In the genomic region with DNA sequence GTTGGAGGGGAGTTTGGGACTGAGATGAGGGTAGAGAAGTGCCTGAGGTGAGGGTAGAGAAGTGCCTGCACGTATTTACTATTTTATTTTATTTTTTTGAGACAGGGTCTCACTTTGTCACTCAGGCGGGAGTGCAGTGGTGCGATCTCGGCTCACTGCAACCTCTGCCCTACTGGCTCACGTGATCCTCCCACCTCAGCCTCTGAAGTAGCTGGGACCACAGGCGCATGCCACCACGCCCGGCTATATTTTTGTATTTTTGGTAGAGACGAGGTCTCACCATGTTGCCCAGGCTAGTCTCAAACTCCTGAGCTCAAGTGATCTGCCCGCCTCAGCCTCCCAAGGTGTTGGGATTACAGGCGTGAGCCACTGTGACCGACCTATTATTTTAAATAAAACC, we compare ENCODE assay signal across 8 cellular contexts. TPM values are rescaled to one million over a fixed set of nuclear protein-coding genes. Genes with fewer than 3 reads are reported as not detected.
DNase-seq lines count a peak whose midpoint lies in the region; ATAC-seq and TF ChIP-seq lines count a peak whose summit lies in the region.
"Not testable (repeated sequence)": the region's sequence is repeated elsewhere in the genome, so short reads cannot be mapped to it uniquely, and the experiment has no call there.

No MANE protein-coding gene starts in this region.

- not testable (repeated sequence) for H3K36me3 Mint-ChIP-seq in CD4-positive, alpha-beta memory T cell; activated T-helper 1 cell treated with anti-CD3 and anti-CD28 coated beads, Interleukin-12 subunit alpha, Interleukin-12 subunit beta, Interleukin-2, Interleukin-4 antibody, amounts not matched to agents 30 ng/mL and 10 ng/mL and 1 ng/mL, durations not matched to agents 14 hours and 24 hours and 36 hours (ENCODE audit: low read depth); central memory CD8-positive, alpha-beta T cell (ENCODE audit: insufficient read depth)
- peaks cover 0 to 11% (median 0%) of the 10 kb centered on the region in 5 donors for H3K36me3 Mint-ChIP-seq in naive thymus-derived CD4-positive, alpha-beta T cell

- H2AFZ ChIP-seq in OCI-LY7 (ENCODE audit: low read length): not testable (repeated sequence)

- H3K27me3 Mint-ChIP-seq in CD4-positive, alpha-beta memory T cell; activated T-helper 1 cell treated with anti-CD3 and anti-CD28 coated beads, Interleukin-12 subunit alpha, Interleukin-12 subunit beta, Interleukin-2, Interleukin-4 antibody, amounts not matched to agents 30 ng/mL and 10 ng/mL and 1 ng/mL, durations not matched to agents 14 hours and 24 hours and 36 hours (ENCODE audit: insufficient read depth); central memory CD8-positive, alpha-beta T cell; naive thymus-derived CD4-positive, alpha-beta T cell: not testable (repeated sequence)

- not testable (repeated sequence) for H3K36me3 ChIP-seq in CD4-positive, alpha-beta memory T cell (ENCODE audit: insufficient read depth, low read length); OCI-LY7 (ENCODE audit: insufficient read depth, low read length); left ventricle myocardium inferior; naive thymus-derived CD4-positive, alpha-beta T cell (ENCODE audit: control insufficient read depth in 2 of 3, insufficient read depth in 3 of 3, low read length in 3 of 3); gastrocnemius medialis; tibial artery

- intact Hi-C loops in CD4-positive, alpha-beta memory T cell (cut with micrococcal nuclease); left ventricle myocardium inferior (cut with micrococcal nuclease); tibial artery (cut with DNase I; ENCODE audit: low total_unique reads): not testable (repeated sequence)
- intact Hi-C loops in OCI-LY7 (cut with micrococcal nuclease; ENCODE audit: unreplicated experiment): loop anchor here (5.0 kb wide), 1 partner anchor 103 kb away; no protein-coding TSS in a partner anchor
- intact Hi-C loops in activated T-helper 1 cell treated with anti-CD3 and anti-CD28 coated beads, Interleukin-12 subunit alpha, Interleukin-12 subunit beta, Interleukin-2, Interleukin-4 antibody, amounts not matched to agents 30 ng/mL and 10 ng/mL and 1 ng/mL, durations not matched to agents 14 hours and 24 hours and 36 hours (cut with micrococcal nuclease): loop anchor here (5.0 kb wide), 1 partner anchor 197 kb away; a partner anchor contains a TSS
- intact Hi-C loops in naive thymus-derived CD4-positive, alpha-beta T cell (cut with micrococcal nuclease): loop anchor here (5.0 kb wide), 3 partner anchors 197 to 273 kb away; a partner anchor contains a TSS
- intact Hi-C loops in gastrocnemius medialis (cut with DNase I; ENCODE audit: low total_unique reads): loop anchor here (5.0 kb wide), 1 partner anchor 103 kb away; no protein-coding TSS in a partner anchor

- BruUV-seq in OCI-LY7 (replicated peaks; lab: Mats Ljungman, UMichigan): not testable (repeated sequence)

- H3K4me1 ChIP-seq in CD4-positive, alpha-beta memory T cell (ENCODE audit: insufficient read depth, low read length): peaks cover 85% of the 10 kb centered on the region
- peaks cover 64% of the 10 kb centered on the region for H3K4me1 ChIP-seq in OCI-LY7 (ENCODE audit: insufficient read depth, low read length, poor library complexity, severe bottlenecking)
- H3K4me1 ChIP-seq in left ventricle myocardium inferior: peaks cover 92% of the 10 kb centered on the region
- peaks cover 33 to 72% of the 10 kb centered on the region in 2 donors for H3K4me1 ChIP-seq in naive thymus-derived CD4-positive, alpha-beta T cell (ENCODE audit: control insufficient read depth in 2 of 2, insufficient read depth in 2 of 2, low read length in 2 of 2)
- peaks cover 47 to 56% of the 10 kb centered on the region in 2 donors for H3K4me1 ChIP-seq in gastrocnemius medialis
- peaks cover 0 to 65% (median 44%) of the 10 kb centered on the region in 4 donors for H3K4me1 ChIP-seq in tibial artery

- not testable (repeated sequence) for H3K9me3 ChIP-seq in CD4-positive, alpha-beta memory T cell (ENCODE audit: control insufficient read depth in 1 of 2, low read length in 2 of 2); OCI-LY7 (ENCODE audit: low read length); left ventricle myocardium inferior (replicated peaks); naive thymus-derived CD4-positive, alpha-beta T cell (ENCODE audit: control insufficient read depth in 2 of 3, low read length in 3 of 3); gastrocnemius medialis; tibial artery

- DNase-seq in CD4-positive, alpha-beta memory T cell; OCI-LY7 (ENCODE audit: low spot score); activated T-helper 1 cell treated with anti-CD3 and anti-CD28 coated beads, Interleukin-12 subunit alpha, Interleukin-12 subunit beta, Interleukin-2, Interleukin-4 antibody, amounts not matched to agents 30 ng/mL and 10 ng/mL and 1 ng/mL, durations not matched to agents 14 hours and 24 hours and 36 hours (ENCODE audit: low spot score); central memory CD8-positive, alpha-beta T cell (ENCODE audit: low spot score in 2 of 2); left ventricle myocardium inferior; naive thymus-derived CD4-positive, alpha-beta T cell; gastrocnemius medialis; tibial artery: not testable (repeated sequence)

- not testable (repeated sequence) for TF ChIP-seq POLR2A in gastrocnemius medialis (IDR thresholded peaks at IDR 0.05)

- in situ Hi-C loops in gastrocnemius medialis (cut with MboI; ENCODE audit: low sequenced_read_pairs in 4 of 4): loop anchor here in 1 of 4 donors (25.0 kb wide), 1 partner anchor 273 kb away; a partner anchor contains a TSS

- not testable (repeated sequence) for H3K4me3 ChIP-seq in CD4-positive, alpha-beta memory T cell (ENCODE audit: low read length in 2 of 2); OCI-LY7 (ENCODE audit: low read depth, low read length, poor library complexity, severe bottlenecking); left ventricle myocardium inferior; naive thymus-derived CD4-positive, alpha-beta T cell (ENCODE audit: low read length); gastrocnemius medialis; tibial artery

- H3K4me2 ChIP-seq in OCI-LY7 (ENCODE audit: low read length): peak overlapping the region; percentile 48

- H3K27ac ChIP-seq in CD4-positive, alpha-beta memory T cell (ENCODE audit: low read depth, low read length); OCI-LY7 (ENCODE audit: low read depth, low read length, poor library complexity, severe bottlenecking): not testable (repeated sequence)
- H3K27ac ChIP-seq in left ventricle myocardium inferior (replicated peaks) (peak overlapping the region; percentile 94), gastrocnemius medialis (peak overlapping the region; percentile 63 to 78 (median 72)), tibial artery (peak overlapping the region; percentile 67 to 84)
- H3K27ac ChIP-seq in naive thymus-derived CD4-positive, alpha-beta T cell (ENCODE audit: low read depth, low read length): peak overlapping the region; percentile 49

- H3K9me3 Mint-ChIP-seq in CD4-positive, alpha-beta memory T cell; activated T-helper 1 cell treated with anti-CD3 and anti-CD28 coated beads, Interleukin-12 subunit alpha, Interleukin-12 subunit beta, Interleukin-2, Interleukin-4 antibody, amounts not matched to agents 30 ng/mL and 10 ng/mL and 1 ng/mL, durations not matched to agents 14 hours and 24 hours and 36 hours; central memory CD8-positive, alpha-beta T cell; naive thymus-derived CD4-positive, alpha-beta T cell: not testable (repeated sequence)

- CTCF ChIA-PET in CD4-positive, alpha-beta memory T cell (lab: Charles Lee; ENCODE audit: partially characterized antibody): interaction anchor here (1.1 to 1.4 kb wide), 2 partner anchors 16 to 18 kb away, joined by 3 read pairs; a partner anchor contains a TSS
- CTCF ChIA-PET in OCI-LY7 (lab: Charles Lee; ENCODE audit: unreplicated experiment): interaction anchor here (0.6 kb wide), 1 partner anchor 29 kb away, joined by 4 read pairs; no protein-coding TSS in a partner anchor
- CTCF ChIA-PET in naive thymus-derived CD4-positive, alpha-beta T cell (lab: Charles Lee): interaction anchor here (1.1 kb wide), 2 partner anchors 14 to 102 kb away, joined by 3 read pairs; no protein-coding TSS in a partner anchor

- ATAC-seq in central memory CD8-positive, alpha-beta T cell (replicated peaks; ENCODE audit: extremely low read depth, poor library complexity, severe bottlenecking); naive thymus-derived CD4-positive, alpha-beta T cell; gastrocnemius medialis: not testable (repeated sequence)

- H3K4me3 Mint-ChIP-seq in CD4-positive, alpha-beta memory T cell: peak overlapping the region in 5 of 8 donors; percentile 0 to 98 (median 43)
- peak overlapping the region; percentile 32 for H3K4me3 Mint-ChIP-seq in activated T-helper 1 cell treated with anti-CD3 and anti-CD28 coated beads, Interleukin-12 subunit alpha, Interleukin-12 subunit beta, Interleukin-2, Interleukin-4 antibody, amounts not matched to agents 30 ng/mL and 10 ng/mL and 1 ng/mL, durations not matched to agents 14 hours and 24 hours and 36 hours
- H3K4me3 Mint-ChIP-seq in central memory CD8-positive, alpha-beta T cell: peak overlapping the region; percentile 100
- peak overlapping the region in 9 of 10 donors; percentile 10 to 99 (median 94) for H3K4me3 Mint-ChIP-seq in naive thymus-derived CD4-positive, alpha-beta T cell

- not testable (repeated sequence) for H3K9me2 ChIP-seq in OCI-LY7 (ENCODE audit: insufficient read depth, low read length)

- H3K27me3 ChIP-seq in CD4-positive, alpha-beta memory T cell (ENCODE audit: insufficient read depth, low read length); left ventricle myocardium inferior (ENCODE audit: low read depth); naive thymus-derived CD4-positive, alpha-beta T cell (ENCODE audit: control insufficient read depth in 2 of 2, insufficient read depth in 2 of 2, low read length in 2 of 2); gastrocnemius medialis; tibial artery: not testable (repeated sequence)

- not testable (repeated sequence) for TF ChIP-seq CTCF in OCI-LY7 (conservative IDR thresholded peaks at IDR 0.05; ENCODE audit: low read length); left ventricle myocardium inferior (IDR thresholded peaks at IDR 0.05; ENCODE audit: borderline replicate concordance); gastrocnemius medialis (IDR thresholded peaks at IDR 0.05 in 4 of 5, conservative IDR thresholded peaks at IDR 0.05 in 1 of 5); tibial artery (IDR thresholded peaks at IDR 0.05)

- H3K27ac Mint-ChIP-seq in CD4-positive, alpha-beta memory T cell: peak overlapping the region in 5 of 7 donors; percentile 35 to 97 (median 93)
- peak overlapping the region; percentile 8 for H3K27ac Mint-ChIP-seq in activated T-helper 1 cell treated with anti-CD3 and anti-CD28 coated beads, Interleukin-12 subunit alpha, Interleukin-12 subunit beta, Interleukin-2, Interleukin-4 antibody, amounts not matched to agents 30 ng/mL and 10 ng/mL and 1 ng/mL, durations not matched to agents 14 hours and 24 hours and 36 hours
- H3K27ac Mint-ChIP-seq in central memory CD8-positive, alpha-beta T cell (ENCODE audit: low read depth): peak overlapping the region; percentile 38
- peak overlapping the region in 6 of 9 donors; percentile 51 to 93 (median 72) for H3K27ac Mint-ChIP-seq in naive thymus-derived CD4-positive, alpha-beta T cell

- not testable (repeated sequence) for H4K20me1 ChIP-seq in OCI-LY7 (ENCODE audit: insufficient read depth, low read length)

- POLR2A ChIA-PET in CD4-positive, alpha-beta memory T cell (lab: Charles Lee; ENCODE audit: partially characterized antibody): interaction anchor here (1.4 to 2.4 kb wide), 4 partner anchors 16 to 70 kb away, joined by 3 to 16 read pairs (median 4); a partner anchor contains a TSS
- POLR2A ChIA-PET in OCI-LY7 (lab: Charles Lee): not testable (repeated sequence)
- POLR2A ChIA-PET in naive thymus-derived CD4-positive, alpha-beta T cell (lab: Charles Lee): interaction anchor here (0.6 to 1.8 kb wide), 5 partner anchors 10 to 78 kb away, joined by 3 to 7 read pairs (median 3); no protein-coding TSS in a partner anchor

- peaks cover 46 to 83% (median 63%) of the 10 kb centered on the region in 4 donors for H3K4me1 Mint-ChIP-seq in CD4-positive, alpha-beta memory T cell
- peaks cover 65% of the 10 kb centered on the region for H3K4me1 Mint-ChIP-seq in activated T-helper 1 cell treated with anti-CD3 and anti-CD28 coated beads, Interleukin-12 subunit alpha, Interleukin-12 subunit beta, Interleukin-2, Interleukin-4 antibody, amounts not matched to agents 30 ng/mL and 10 ng/mL and 1 ng/mL, durations not matched to agents 14 hours and 24 hours and 36 hours (ENCODE audit: low read depth)
- H3K4me1 Mint-ChIP-seq in central memory CD8-positive, alpha-beta T cell: peaks cover 66% of the 10 kb centered on the region
- H3K4me1 Mint-ChIP-seq in naive thymus-derived CD4-positive, alpha-beta T cell: peaks cover 62 to 82% (median 72%) of the 10 kb centered on the region in 7 donors

- peaks cover 74% of the 10 kb centered on the region for H3K79me2 ChIP-seq in OCI-LY7 (ENCODE audit: insufficient read depth, low read depth, low read length)

RNA-seq across cellular contexts. Expression of a gene that starts 15.8 kb away (rescaled TPM):
- 100 to 1,000 TPM; 101 to 108 TPM for total RNA-seq in CD4-positive, alpha-beta memory T cell
- polyA plus RNA-seq in CD4-positive, alpha-beta memory T cell: 10 to 100 TPM in 1 of 2 donors, 1 to 10 TPM in 1; 3.8 to 30.6 TPM
- total RNA-seq in OCI-LY7 (2014; rRNA removed; shearing (Covaris generic)): 62.8 and 73.4 TPM in 2 replicates
- total RNA-seq in OCI-LY7 (2022): 126 and 156 TPM in 2 replicates
- 139 and 142 TPM in 2 replicates for total RNA-seq in activated T-helper 1 cell treated with anti-CD3 and anti-CD28 coated beads, Interleukin-12 subunit alpha, Interleukin-12 subunit beta, Interleukin-2, Interleukin-4 antibody, amounts not matched to agents 30 ng/mL and 10 ng/mL and 1 ng/mL, durations not matched to agents 14 hours and 24 hours and 36 hours
- 24.1 TPM for total RNA-seq in left ventricle myocardium inferior
- total RNA-seq in naive thymus-derived CD4-positive, alpha-beta T cell: 100 to 1,000 TPM in 4 of 5 experiments, 10 to 100 TPM in 1; 97.9 to 123 (median 116) TPM
- 10 to 100 TPM; 11.3 to 25.7 TPM for polyA plus RNA-seq in naive thymus-derived CD4-positive, alpha-beta T cell
- total RNA-seq in gastrocnemius medialis: 10 to 100 TPM; 17.7 to 51.4 (median 40.1) TPM

Comparison
In these comparisons a context has a peak if more than half of its experiments do, and no peak if none do; other contexts are left out.
1. H3K27ac Mint-ChIP-seq: peak in every context shown above with its lines; median percentile 93 in CD4-positive, alpha-beta memory T cell; 72 in naive thymus-derived CD4-positive, alpha-beta T cell; 38 in central memory CD8-positive, alpha-beta T cell; 8 in activated T-helper 1 cell treated with anti-CD3 and anti-CD28 coated beads, Interleukin-12 subunit alpha, Interleukin-12 subunit beta, Interleukin-2, Interleukin-4 antibody, amounts not matched to agents 30 ng/mL and 10 ng/mL and 1 ng/mL, durations not matched to agents 14 hours and 24 hours and 36 hours.
2. H3K4me3 Mint-ChIP-seq: peak in every context shown above with its lines; median percentile 100 in central memory CD8-positive, alpha-beta T cell; 94 in naive thymus-derived CD4-positive, alpha-beta T cell; 43 in CD4-positive, alpha-beta memory T cell; 32 in activated T-helper 1 cell treated with anti-CD3 and anti-CD28 coated beads, Interleukin-12 subunit alpha, Interleukin-12 subunit beta, Interleukin-2, Interleukin-4 antibody, amounts not matched to agents 30 ng/mL and 10 ng/mL and 1 ng/mL, durations not matched to agents 14 hours and 24 hours and 36 hours.